1 cellular context compared by ENCODE assay signal in genomic region chr10:119668461-119668860, GRCh38.
TF ChIP-seq lines count a peak whose summit lies in the region.

No MANE protein-coding gene starts in this region.

TF ChIP-seq in HepG2, 621 proteins besides CTCF, POLR2A, EP300 and RAD21:
- TF ChIP-seq RFX5 (IDR thresholded peaks at IDR 0.05; ENCODE audit: low read depth, low read length) (no peak), THAP11 (CRISPR knock-in tag; IDR thresholded peaks at IDR 0.05) (no peak), MEIS1 (CRISPR knock-in tag; IDR thresholded peaks at IDR 0.05; ENCODE audit: borderline replicate concordance) (no peak), KLF12 (CRISPR knock-in tag; IDR thresholded peaks at IDR 0.05; ENCODE audit: borderline replicate concordance) (no peak), ZNF34 (CRISPR knock-in tag; IDR thresholded peaks at IDR 0.05; ENCODE audit: borderline replicate concordance) (no peak), ZNF317 (CRISPR knock-in tag; IDR thresholded peaks at IDR 0.05) (no peak), NCOA5 (CRISPR knock-in tag; IDR thresholded peaks at IDR 0.05) (no peak), ZNF251 (CRISPR knock-in tag; IDR thresholded peaks at IDR 0.05) (no peak), ZNF614 (CRISPR knock-in tag; IDR thresholded peaks at IDR 0.05; ENCODE audit: borderline replicate concordance) (no peak), TOPORS (CRISPR knock-in tag; IDR thresholded peaks at IDR 0.05) (no peak), ZNF687 (CRISPR knock-in tag; IDR thresholded peaks at IDR 0.05) (no peak), FOXC1 (CRISPR knock-in tag; IDR thresholded peaks at IDR 0.05; ENCODE audit: borderline replicate concordance) (no peak), ZNF362 (CRISPR knock-in tag; IDR thresholded peaks at IDR 0.05; ENCODE audit: borderline replicate concordance) (no peak), SP2 (CRISPR knock-in tag; IDR thresholded peaks at IDR 0.05) (no peak), HINFP (CRISPR knock-in tag; IDR thresholded peaks at IDR 0.05; ENCODE audit: low read depth) (no peak)
